ENCODE assay signal across 7 cellular contexts in the genomic region with DNA sequence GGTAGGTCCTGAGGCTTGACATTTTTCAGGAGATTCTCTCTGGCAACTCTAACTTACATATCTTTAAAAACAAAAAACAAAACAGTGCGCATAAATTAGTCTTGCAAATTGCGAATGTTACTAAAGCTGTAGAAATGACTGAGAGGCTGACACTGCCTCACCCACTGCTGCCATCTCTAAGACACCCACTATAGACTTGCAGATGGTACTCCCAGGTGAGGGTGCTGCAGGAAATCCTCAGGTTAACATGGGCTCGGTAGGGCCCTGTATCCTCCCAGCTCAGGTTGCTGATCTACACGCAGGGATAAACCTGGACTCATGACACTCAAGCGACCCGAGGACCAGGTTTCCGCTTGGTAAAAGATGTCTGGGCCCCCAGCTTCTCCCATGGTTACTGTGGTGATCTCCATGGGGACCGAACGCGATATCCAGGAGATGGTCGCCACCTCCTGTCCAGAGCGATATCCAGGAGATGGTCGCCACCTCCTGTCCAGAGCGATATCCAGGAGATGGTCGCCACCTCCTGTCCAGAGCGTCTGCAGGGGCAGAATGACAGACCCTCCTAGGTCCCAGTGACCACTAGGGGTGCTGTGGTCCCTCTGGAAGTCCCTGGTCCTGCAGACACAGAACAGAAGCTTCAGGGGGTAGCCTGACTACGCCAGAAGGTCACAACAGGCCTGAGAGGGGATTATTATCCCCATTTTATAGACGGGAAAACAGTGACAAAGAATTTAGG. TPM values are rescaled to one million over a fixed set of nuclear protein-coding genes. Genes with fewer than 3 reads are reported as not detected.
DNase-seq lines count a peak whose midpoint lies in the region; ATAC-seq, FAIRE-seq and TF ChIP-seq lines count a peak whose summit lies in the region.

No MANE protein-coding gene starts in this region.

- H3K4me1 ChIP-seq in KMS-11 (ENCODE audit: low read depth, poor library complexity, severe bottlenecking) (peaks cover 43% of the 10 kb centered on the region), pancreas (peaks cover 12 to 19% (median 18%) of the 10 kb centered on the region in 3 donors)

- no peak overlapping the region for H3K4me3 Mint-ChIP-seq in activated naive CD8-positive, alpha-beta T cell treated with anti-CD3 and anti-CD28 coated beads, Interleukin-2, amount 50 U/mL, for 24 hours
- H3K4me3 Mint-ChIP-seq in neural crest cell = no peak overlapping the region

- no peak for FAIRE-seq in pancreas (lab: Jason Lieb, UNC)

- H3K36me3 Mint-ChIP-seq in activated naive CD8-positive, alpha-beta T cell treated with anti-CD3 and anti-CD28 coated beads, Interleukin-2, amount 50 U/mL, for 24 hours (ENCODE audit: low read depth) = peaks cover under 1% of the 10 kb centered on the region
- H3K36me3 Mint-ChIP-seq in neural crest cell (ENCODE audit: low read depth) = no peaks in the 10 kb centered on the region

- H3K36me3 ChIP-seq in GM06990 (ENCODE audit: control insufficient read depth, insufficient read depth, low read length) (no peaks in the 10 kb centered on the region), KMS-11 (ENCODE audit: insufficient read depth) (no peaks in the 10 kb centered on the region), pancreas (no peaks in the 10 kb centered on the region)

- no peaks in the 10 kb centered on the region for H3K79me2 ChIP-seq in KMS-11 (ENCODE audit: insufficient read depth, low read depth)

- H3K9ac ChIP-seq in KMS-11 = no peak overlapping the region

- H3K4me1 Mint-ChIP-seq in activated naive CD8-positive, alpha-beta T cell treated with anti-CD3 and anti-CD28 coated beads, Interleukin-2, amount 50 U/mL, for 24 hours = peaks cover 51% of the 10 kb centered on the region
- H3K4me1 Mint-ChIP-seq in neural crest cell = peaks cover 2% of the 10 kb centered on the region

- no peaks in the 10 kb centered on the region for H3K9me3 Mint-ChIP-seq in activated naive CD8-positive, alpha-beta T cell treated with anti-CD3 and anti-CD28 coated beads, Interleukin-2, amount 50 U/mL, for 24 hours
- H3K9me3 Mint-ChIP-seq in neural crest cell = no peaks in the 10 kb centered on the region

- H4K20me1 ChIP-seq in KMS-11 (ENCODE audit: insufficient read depth) = no peaks in the 10 kb centered on the region

- H3K27me3 ChIP-seq in GM06990 (replicated peaks; ENCODE audit: control insufficient read depth, insufficient read depth, low read length) (no peaks in the 10 kb centered on the region), KMS-11 (ENCODE audit: insufficient read depth, low read depth) (no peaks in the 10 kb centered on the region), pancreas (no peaks in the 10 kb centered on the region)

- no peak overlapping the region for H2AFZ ChIP-seq in KMS-11 (ENCODE audit: low read depth)

- no peak overlapping the region for H3K4me3 ChIP-seq in GM06990 (replicated peaks; ENCODE audit: low read depth, low read length)
- no peak overlapping the region for H3K4me3 ChIP-seq in KMS-11 (IDR thresholded peaks at IDR 0.05; ENCODE audit: insufficient read depth, low read depth, low read length)
- H3K4me3 ChIP-seq in pancreas = no peak overlapping the region

- no peak for ATAC-seq in activated naive CD8-positive, alpha-beta T cell treated with anti-CD3 and anti-CD28 coated beads, Interleukin-2, amount 50 U/mL, for 24 hours
- no peak for ATAC-seq in pancreas
- ATAC-seq in HG02588 (IDR thresholded peaks at IDR 0.05; ENCODE audit: unreplicated experiment) = no peak

- WGBS in pancreas, 2 donors = 92 to 96% methylated on average over 17 to 18 of the region's 18 CpGs

- intact Hi-C loops in pancreas (cut with DNase I) = no loop called here

- no peak overlapping the region for H3K4me2 ChIP-seq in KMS-11

- no peak overlapping the region for H3K27ac Mint-ChIP-seq in activated naive CD8-positive, alpha-beta T cell treated with anti-CD3 and anti-CD28 coated beads, Interleukin-2, amount 50 U/mL, for 24 hours
- H3K27ac Mint-ChIP-seq in neural crest cell (ENCODE audit: unreplicated experiment) = no peak overlapping the region

- TF ChIP-seq CTCF in GM06990 (IDR thresholded peaks at IDR 0.05; ENCODE audit: insufficient read depth, low read length, poor library complexity, severe bottlenecking) (peak; percentile 81), KMS-11 (conservative IDR thresholded peaks at IDR 0.05; ENCODE audit: low read depth, low read length) (peak; percentile 96), neural crest cell (conservative IDR thresholded peaks at IDR 0.05) (peak; percentile 55), pancreas (IDR thresholded peaks at IDR 0.05) (peak in 2 of 4 donors; percentile 10 to 16)

- no peak for DNase-seq in GM06990 (ENCODE audit: extremely low read depth, insufficient read length)
- peak; percentile 75 for DNase-seq in activated naive CD8-positive, alpha-beta T cell treated with anti-CD3 and anti-CD28 coated beads, Interleukin-2, amount 50 U/mL, for 24 hours
- DNase-seq in neural crest cell (ENCODE audit: low read depth, low spot score) = peak; percentile 40
- DNase-seq in pancreas = no peak
- DNase-seq in cortex of kidney (lab: John Stamatoyannopoulos, UW) = no peak

- H3K27me3 Mint-ChIP-seq in activated naive CD8-positive, alpha-beta T cell treated with anti-CD3 and anti-CD28 coated beads, Interleukin-2, amount 50 U/mL, for 24 hours = no peaks in the 10 kb centered on the region
- peaks cover under 1% of the 10 kb centered on the region for H3K27me3 Mint-ChIP-seq in neural crest cell (ENCODE audit: low read depth)

- H3K27ac ChIP-seq in KMS-11 (peak overlapping the region; percentile 84; the same call in 1 of the 2 replicates), pancreas (no peak overlapping the region)

- H3K9me3 ChIP-seq in pancreas = no peaks in the 10 kb centered on the region

RNA-seq across cellular contexts. Expression of gene LY9, which starts 16.1 kb away (rescaled TPM):
- total RNA-seq in neural crest cell (not detected in 2 replicates), pancreas (under 1 TPM; 0.14 to 0.55 (median 0.36) TPM)
- polyA plus RNA-seq in pancreas = under 1 TPM in 1 of 2 donors, not detected in 1; 0.05 TPM

RNA-seq across cellular contexts. Expression of gene SLAMF7, which starts 40.8 kb away (rescaled TPM):
- not detected in 2 replicates for total RNA-seq in neural crest cell
- total RNA-seq in pancreas = 1 to 10 TPM in 2 of 6 donors, under 1 TPM in 4; 0.32 to 6.5 (median 0.71) TPM
- under 1 TPM; 0.12 to 0.34 TPM for polyA plus RNA-seq in pancreas

Comparison
In these comparisons a context has a peak if more than half of its experiments do, and no peak if none do; other contexts are left out.
1. DNase-seq: peak in activated naive CD8-positive, alpha-beta T cell treated with anti-CD3 and anti-CD28 coated beads, Interleukin-2, amount 50 U/mL, for 24 hours (single experiment) and neural crest cell (single experiment); none in GM06990 (single experiment), pancreas (0 of 6) and cortex of kidney (single experiment).